In genomic region chr9:27530915-27531762, GRCh38 we compare ENCODE assay signal across 19 cellular contexts. TPM values are rescaled to one million over a fixed set of nuclear protein-coding genes. Genes with fewer than 3 reads are reported as not detected.
"Had no signal": no experiment of that assay in that cellular context is flagged by ENCODE, and none has a peak within 500 bp of the region (broad histone marks: within the 10 kb centered on the region; RNA-seq: fewer than 3 reads in every experiment).

No MANE protein-coding gene starts in this region.

- H3K4me3 ChIP-seq: testis had no signal

- H3K27me3 ChIP-seq: sigmoid colon, stomach, testis, upper lobe of left lung had no signal

- H3K4me1 ChIP-seq: parathyroid adenoma had no signal

- H2AFZ ChIP-seq: parathyroid adenoma had no signal

- H3K79me2 ChIP-seq: parathyroid adenoma had no signal

- H3K9ac ChIP-seq: parathyroid adenoma had no signal

- DNase-seq: activated CD4-positive, alpha-beta T cell treated with anti-CD3 and anti-CD28 coated beads, Interleukin-2, amount 50 U/mL, for 4 hours; activated naive CD8-positive, alpha-beta T cell treated with anti-CD3 and anti-CD28 coated beads for 36 hours; amniotic stem cell; endodermal cell; glutamatergic neuron; hippocampal formation; sigmoid colon; stimulated activated CD4-positive, alpha-beta T cell treated with anti-CD3 and anti-CD28 coated beads, Interleukin-4, amount 100 ng/mL, for 24 hours; stomach; testis; upper lobe of left lung; WERI-Rb-1 had no signal

- H3K36me3 ChIP-seq: sigmoid colon, upper lobe of left lung, WERI-Rb-1 had no signal

- H3K27ac ChIP-seq: parathyroid adenoma, sigmoid colon, testis, upper lobe of left lung, WERI-Rb-1 had no signal

- H3K9me3 ChIP-seq: sigmoid colon, stomach, testis, upper lobe of left lung had no signal

- ATAC-seq: stimulated activated effector memory CD8-positive, alpha-beta T cell treated with anti-CD3 and anti-CD28 coated beads, Interleukin-12 subunit alpha, Interleukin-12 subunit beta, amount 100 ng/mL, for 72 hours had no signal

RNA-seq across cellular contexts. Expression of gene IFNK, which starts 7.0 kb away (rescaled TPM):
- total RNA-seq: activated CD8-positive, alpha-beta memory T cell treated with anti-CD3 and anti-CD28 coated beads for 36 hours; activated naive CD8-positive, alpha-beta T cell treated with anti-CD3 and anti-CD28 coated beads for 36 hours; cardiac septum; endodermal cell; epithelial cell of proximal tubule; mononuclear cell; sigmoid colon; stomach; T-helper 2 cell treated with Interferon-gamma antibody and Interleukin-4, amounts not matched to agents 100 ng/mL and 5 ng/mL, for 36 hours; testis; upper lobe of left lung had no signal
- polyA plus RNA-seq: sigmoid colon, stomach had no signal
